19 cellular contexts compared by ENCODE assay signal in genomic region chr2:3626817-3627499, GRCh38. TPM values are rescaled to one million over a fixed set of nuclear protein-coding genes. Genes with fewer than 3 reads are reported as not detected.
DNase-seq lines count a peak whose midpoint lies in the region; ATAC-seq, FAIRE-seq and TF ChIP-seq lines count a peak whose summit lies in the region.
"Had no signal": no experiment of that assay in that cellular context is flagged by ENCODE, and none has a peak within 500 bp of the region (broad histone marks: within the 10 kb centered on the region; RNA-seq: fewer than 3 reads in every experiment).

No MANE protein-coding gene starts in this region.

- TF ChIP-seq CTCF in GM23338 (conservative IDR thresholded peaks at IDR 0.05; ENCODE audit: low read depth in 2 of 2) = peak in 1 of 2 experiments; percentile 29; a peak in 2 of 4 replicates
- TF ChIP-seq CTCF in Panc1 (IDR thresholded peaks at IDR 0.05) = no peak; the same call in 1 of the 2 replicates
- no peak for TF ChIP-seq CTCF in right atrium auricular region (IDR thresholded peaks at IDR 0.05)

- H3K27ac ChIP-seq in GM23338 (ENCODE audit: low read depth) (no peak overlapping the region), Panc1 (ENCODE audit: low read length) (no peak overlapping the region), right atrium auricular region (peak overlapping the region; percentile 14 to 53), skeletal muscle tissue (ENCODE audit: low read depth, low read length) (peak overlapping the region; percentile 55)
- H3K27ac ChIP-seq: C4-2B had no signal

- no peak overlapping the region for H3K27ac Mint-ChIP-seq in GM23338
- H3K27ac Mint-ChIP-seq: activated T-cell treated with anti-CD3 and anti-CD28 coated beads, Interleukin-2, amount 50 U/mL, for 72 hours; memory B cell; stimulated activated naive CD8-positive, alpha-beta T cell treated with anti-CD3 and anti-CD28 coated beads, Interleukin-15, Interleukin-2, amounts not matched to agents 100 ng/mL and 50 ng/mL, for 24 hours had no signal

- H3K36me3 ChIP-seq in GM23338 (ENCODE audit: insufficient read depth) (no peaks in the 10 kb centered on the region), Panc1 (ENCODE audit: control insufficient read depth, insufficient read depth, low read length) (no peaks in the 10 kb centered on the region), right atrium auricular region (no peaks in the 10 kb centered on the region), skeletal muscle tissue (ENCODE audit: control insufficient read depth in 3 of 3, insufficient read depth in 3 of 3, low read length in 3 of 3) (no peaks in the 10 kb centered on the region)
- H3K36me3 ChIP-seq: colonic mucosa had no signal

- intact Hi-C loops in Panc1 (cut with micrococcal nuclease; ENCODE audit: unreplicated experiment) = no loop called here

- in situ Hi-C loops in Panc1 (cut with HindIII; ENCODE audit: low pct_unique_long_range_greater_than_20kb, low sequenced_read_pairs) = no loop called here

- ATAC-seq in GM23338 (0 out of 3 replicates have a peak, but pooled peaks have one; percentile 20), Panc1 (0 out of 2 replicates have a peak, but pooled peaks have one; percentile 62), GM21367 (IDR thresholded peaks at IDR 0.05; ENCODE audit: unreplicated experiment) (no peak), HG02763 (IDR thresholded peaks at IDR 0.05; ENCODE audit: unreplicated experiment) (no peak)
- ATAC-seq: activated T-cell treated with anti-CD3 and anti-CD28 coated beads, Interleukin-2, amount 50 U/mL, for 72 hours had no signal

- no peak overlapping the region for H2AFZ ChIP-seq in GM23338

- no peaks in the 10 kb centered on the region for H3K79me2 ChIP-seq in GM23338 (replicated peaks; ENCODE audit: insufficient read depth)

- H3K36me3 Mint-ChIP-seq in GM23338 (ENCODE audit: low read depth) = no peaks in the 10 kb centered on the region

- CTCF ChIA-PET in Panc1 (lab: Charles Lee) = no interaction called here

- H3K4me3 Mint-ChIP-seq in GM23338 = no peak overlapping the region
- H3K4me3 Mint-ChIP-seq: activated T-cell treated with anti-CD3 and anti-CD28 coated beads, Interleukin-2, amount 50 U/mL, for 72 hours; memory B cell; stimulated activated naive CD8-positive, alpha-beta T cell treated with anti-CD3 and anti-CD28 coated beads, Interleukin-15, Interleukin-2, amounts not matched to agents 100 ng/mL and 50 ng/mL, for 24 hours had no signal

- DNase-seq in GM23338 (ENCODE audit: low spot score) (no peak), Panc1 (ENCODE audit: low read depth, low spot score) (no peak), right atrium auricular region (ENCODE audit: low spot score) (no peak), frontal cortex (ENCODE audit: low spot score in 2 of 2) (no peak)
- DNase-seq: activated T-cell treated with anti-CD3 and anti-CD28 coated beads, Interleukin-2, amount 50 U/mL, for 72 hours; amygdala; colonic mucosa; DND-41; NCI-H2029; NCI-H526; T-helper 2 cell had no signal

- H3K9me3 Mint-ChIP-seq in GM23338 = no peaks in the 10 kb centered on the region; the same call in 2 of the 3 replicates
- H3K9me3 Mint-ChIP-seq: activated T-cell treated with anti-CD3 and anti-CD28 coated beads, Interleukin-2, amount 50 U/mL, for 72 hours; memory B cell; stimulated activated naive CD8-positive, alpha-beta T cell treated with anti-CD3 and anti-CD28 coated beads, Interleukin-15, Interleukin-2, amounts not matched to agents 100 ng/mL and 50 ng/mL, for 24 hours had no signal

- no peaks in the 10 kb centered on the region for H3K4me1 ChIP-seq in GM23338 (ENCODE audit: insufficient read depth)
- no peaks in the 10 kb centered on the region for H3K4me1 ChIP-seq in Panc1 (ENCODE audit: control insufficient read depth, insufficient read depth, low read length)
- peaks cover 0 to 9% of the 10 kb centered on the region in 2 donors for H3K4me1 ChIP-seq in right atrium auricular region
- H3K4me1 ChIP-seq in skeletal muscle tissue (ENCODE audit: control insufficient read depth in 3 of 3, insufficient read depth in 3 of 3, low read length in 3 of 3) = peaks cover 3 to 11% (median 8%) of the 10 kb centered on the region in 3 donors
- H3K4me1 ChIP-seq: colonic mucosa had no signal

- H4K20me1 ChIP-seq in GM23338 (replicated peaks; ENCODE audit: insufficient read depth) = no peaks in the 10 kb centered on the region

- H3K4me1 Mint-ChIP-seq in GM23338 = peaks cover 9% of the 10 kb centered on the region; the same call in 2 of the 3 replicates
- H3K4me1 Mint-ChIP-seq: memory B cell had no signal

- no peak overlapping the region for H3K4me2 ChIP-seq in GM23338

- no TSS peak for BruUV-seq in Panc1 (replicated peaks; lab: Mats Ljungman, UMichigan)

- FAIRE-seq in frontal cortex (lab: Jason Lieb, UNC) = no peak

- POLR2A ChIA-PET in Panc1 (lab: Charles Lee) = no interaction called here

- H3K4me3 ChIP-seq in GM23338 = no peak overlapping the region
- H3K4me3 ChIP-seq in Panc1 (ENCODE audit: low read depth in 2 of 2, low read length in 2 of 2) = no peak overlapping the region
- H3K4me3 ChIP-seq in right atrium auricular region = no peak overlapping the region
- no peak overlapping the region for H3K4me3 ChIP-seq in skeletal muscle tissue (ENCODE audit: low read length in 3 of 3)
- H3K4me3 ChIP-seq: colonic mucosa, skin epidermis had no signal

- H3K9me3 ChIP-seq in Panc1 (ENCODE audit: control insufficient read depth, insufficient read depth, low read depth, low read length) (no peaks in the 10 kb centered on the region), right atrium auricular region (no peaks in the 10 kb centered on the region), skeletal muscle tissue (ENCODE audit: control insufficient read depth in 3 of 3, low read length in 3 of 3) (no peaks in the 10 kb centered on the region)
- H3K9me3 ChIP-seq: colonic mucosa had no signal

- 0 out of 2 replicates have a peak, but pooled peaks cover 2% of the 10 kb centered on the region for H3K9me2 ChIP-seq in GM23338 (ENCODE audit: insufficient read depth)

- H3F3A ChIP-seq in GM23338 (replicated peaks; ENCODE audit: low read depth) = 0 out of 2 replicates have a peak, but pooled peaks cover 4% of the 10 kb centered on the region

- H3K9ac ChIP-seq in skeletal muscle tissue (ENCODE audit: low read depth in 1 of 3, low read length in 3 of 3) = no peak overlapping the region

- H3K27me3 ChIP-seq in GM23338 (ENCODE audit: insufficient read depth) (no peaks in the 10 kb centered on the region), Panc1 (ENCODE audit: control insufficient read depth, insufficient read depth, low read length) (no peaks in the 10 kb centered on the region), right atrium auricular region (no peaks in the 10 kb centered on the region), skeletal muscle tissue (ENCODE audit: control insufficient read depth in 3 of 3, insufficient read depth in 3 of 3, low read length in 3 of 3) (no peaks in the 10 kb centered on the region)
- H3K27me3 ChIP-seq: colonic mucosa had no signal

- peaks cover 6% of the 10 kb centered on the region for H3K27me3 Mint-ChIP-seq in GM23338 (ENCODE audit: insufficient read depth, low read depth, poor library complexity)
- H3K27me3 Mint-ChIP-seq: stimulated activated naive CD8-positive, alpha-beta T cell treated with anti-CD3 and anti-CD28 coated beads, Interleukin-15, Interleukin-2, amounts not matched to agents 100 ng/mL and 50 ng/mL, for 24 hours had no signal

TF ChIP-seq in GM23338, 12 proteins besides CTCF, POLR2A, EP300 and RAD21 (continues in another document):
- TF ChIP-seq STAT1 (IDR thresholded peaks at IDR 0.05; ENCODE audit: unreplicated experiment) = no peak
- no peak for TF ChIP-seq ETS1 (IDR thresholded peaks at IDR 0.05)
- TF ChIP-seq JUNB (IDR thresholded peaks at IDR 0.05; ENCODE audit: unreplicated experiment) = no peak
- TF ChIP-seq NANOG (IDR thresholded peaks at IDR 0.05; ENCODE audit: borderline replicate concordance) = no peak
- no peak for TF ChIP-seq ZNF331 (CRISPR knock-in tag; IDR thresholded peaks at IDR 0.05; ENCODE audit: low read depth)

RNA-seq across cellular contexts. Expression of gene ALLC, which starts 31.0 kb away (rescaled TPM):
- not detected in 2 replicates for total RNA-seq in GM23338 (2014; rRNA removed; shearing (Covaris generic))
- not detected in 2 replicates for polyA plus RNA-seq in GM23338 (2016; fragmentation: Nextera tagmentation; extraction: Ambion mirVana)
- total RNA-seq in Panc1 (2021; ENCODE audit: unreplicated experiment) (not detected), right atrium auricular region (not detected), skeletal muscle tissue (not detected), frontal cortex (under 0.01 TPM)
- not detected for polyA plus RNA-seq in Panc1 (2012; ENCODE audit: insufficient read length)
- total RNA-seq: activated T-cell treated with anti-CD3 and anti-CD28 coated beads, Interleukin-2, amount 50 U/mL, for 72 hours; colonic mucosa; RPMI7951 had no signal

RNA-seq across cellular contexts. Expression of gene COLEC11, which starts 32.0 kb away (rescaled TPM):
- total RNA-seq in GM23338 (2014; rRNA removed; shearing (Covaris generic)) = 0.43 and 1.3 TPM in 2 replicates
- 1.5 and 1.8 TPM in 2 replicates for polyA plus RNA-seq in GM23338 (2016; fragmentation: Nextera tagmentation; extraction: Ambion mirVana)
- 0.31 TPM for total RNA-seq in Panc1 (2021; ENCODE audit: unreplicated experiment)
- 0.28 TPM for polyA plus RNA-seq in Panc1 (2012; ENCODE audit: insufficient read length)
- total RNA-seq in right atrium auricular region = 10 to 100 TPM; 27.8 to 56.6 TPM
- total RNA-seq in skeletal muscle tissue = not detected
- total RNA-seq in frontal cortex = 0.41 TPM

RNA-seq across cellular contexts. Expression of gene RPS7, which starts 51.9 kb away (rescaled TPM):
- total RNA-seq in GM23338 (2014; rRNA removed; shearing (Covaris generic)) = 2,575 and 2,742 TPM in 2 replicates
- 2,161 and 2,244 TPM in 2 replicates for polyA plus RNA-seq in GM23338 (2016; fragmentation: Nextera tagmentation; extraction: Ambion mirVana)
- 1,117 TPM for total RNA-seq in Panc1 (2021; ENCODE audit: unreplicated experiment)
- polyA plus RNA-seq in Panc1 (2012; ENCODE audit: insufficient read length) = 852 TPM
- 1,000 to 10,000 TPM; 1,479 to 1,487 TPM for total RNA-seq in right atrium auricular region
- total RNA-seq in skeletal muscle tissue = 2,490 TPM
- total RNA-seq in frontal cortex = 1,245 TPM

Comparison
In these comparisons a context has a peak if more than half of its experiments do, and no peak if none do; other contexts are left out.
1. ATAC-seq: peak in GM23338 (single experiment) and Panc1 (single experiment); none in GM21367 (single experiment) and HG02763 (single experiment).
2. H3K27ac ChIP-seq: peak in right atrium auricular region (2 of 2) and skeletal muscle tissue (single experiment); none in GM23338 (single experiment) and Panc1 (single experiment).
3. RNA of gene COLEC11, which starts 32.0 kb away (total RNA-seq): 27.8 to 56.6 TPM in right atrium auricular region; 0.43 to 1.3 TPM in GM23338, 0.41 TPM in frontal cortex (single experiment), 0.31 TPM in Panc1 (single experiment) and not detected in skeletal muscle tissue (single experiment); every median in the first group is over 10 times any median in the second.